ENCODE assay signal across 8 cellular contexts in genomic region chr21:41766883-41767605, GRCh38. TPM values are rescaled to one million over a fixed set of nuclear protein-coding genes. Genes with fewer than 3 reads are reported as not detected.
A peak's percentile ranks its signal among the peaks of the same experiment; 100 is the strongest.
DNase-seq lines count a peak whose midpoint lies in the region; ATAC-seq and TF ChIP-seq lines count a peak whose summit lies in the region.

RIPK4 (minus strand) TSS chr21:41767052; CDS start chr21:41767041, 11 bp downstream.

- H3K36me3 ChIP-seq in endocrine pancreas (ENCODE audit: control insufficient read depth, insufficient read depth, low read length) (no peaks in the 10 kb centered on the region), stomach (no peaks in the 10 kb centered on the region)

- intact Hi-C loops in stomach (cut with DNase I; ENCODE audit: low total_unique reads), result no loop called here

- TF ChIP-seq POLR2A in GM18951 (IDR thresholded peaks at IDR 0.05; ENCODE audit: extremely low read depth, insufficient read depth, insufficient read length), result peak; percentile 39
- TF ChIP-seq POLR2A in stomach (IDR thresholded peaks at IDR 0.05), result peak in 1 of 4 donors; percentile 84

- H3K27me3 ChIP-seq in endocrine pancreas (ENCODE audit: control insufficient read depth, insufficient read depth, low read length) (no peaks in the 10 kb centered on the region), stomach (peaks cover 7 to 100% (median 36%) of the 10 kb centered on the region in 3 donors)

- H3K9me3 ChIP-seq in endocrine pancreas (ENCODE audit: control insufficient read depth, low read length) (no peaks in the 10 kb centered on the region), stomach (no peaks in the 10 kb centered on the region)

- 1 to 5% (median 2%) methylated on average over 22 to 53 of the region's 53 CpGs for WGBS in stomach, 5 donors

- peaks cover 17 to 82% (median 54%) of the 10 kb centered on the region in 5 donors for H3K27me3 Mint-ChIP-seq in naive thymus-derived CD8-positive, alpha-beta T cell

- TF ChIP-seq EP300 in stomach (IDR thresholded peaks at IDR 0.05), result no peak

- H3K27ac Mint-ChIP-seq in naive thymus-derived CD8-positive, alpha-beta T cell, result peak within 1 kb of the TSS in 6 of 10 donors; percentile 4 to 90 (median 50)

- peak within 1 kb of the TSS; percentile 62 for H3K4me3 ChIP-seq in endocrine pancreas (ENCODE audit: control insufficient read depth, insufficient read depth, low read length)
- peak within 1 kb of the TSS; percentile 51 to 65 (median 53) for H3K4me3 ChIP-seq in stomach

- peak within 1 kb of the TSS; percentile 90 to 97 (median 92) for H3K27ac ChIP-seq in stomach

- peak; percentile 71 to 76 for ATAC-seq in naive thymus-derived CD8-positive, alpha-beta T cell
- no peak for ATAC-seq in HG02852 (IDR thresholded peaks at IDR 0.05; ENCODE audit: unreplicated experiment)

- H3K9ac ChIP-seq in endocrine pancreas (ENCODE audit: control insufficient read depth, insufficient read depth, low read length), result peak within 1 kb of the TSS; percentile 78

- H3K4me1 ChIP-seq in endocrine pancreas (ENCODE audit: control insufficient read depth, insufficient read depth, low read length) (peaks cover 5% of the 10 kb centered on the region), stomach (peaks cover 38 to 63% (median 53%) of the 10 kb centered on the region in 4 donors)

- peaks cover 0 to 4% (median 0%) of the 10 kb centered on the region in 9 donors for H3K9me3 Mint-ChIP-seq in naive thymus-derived CD8-positive, alpha-beta T cell

- POLR2A ChIA-PET in naive thymus-derived CD8-positive, alpha-beta T cell (lab: Charles Lee), result no interaction called here

- H3K4me1 Mint-ChIP-seq in naive thymus-derived CD8-positive, alpha-beta T cell, result peaks cover 18 to 44% (median 34%) of the 10 kb centered on the region in 4 donors

- in situ Hi-C loops in GM18951 (cut with MboI; ENCODE audit: low sequenced_read_pairs, unreplicated experiment), result no loop called here

- peak within 1 kb of the TSS; percentile 75 to 92 (median 86) for H3K4me3 Mint-ChIP-seq in naive thymus-derived CD8-positive, alpha-beta T cell

- no peak for TF ChIP-seq CTCF in stomach (IDR thresholded peaks at IDR 0.05)

- DNase-seq in NCI-H2029 treated with DMSO at 0.1 percent for 48 hours (lab: John Stamatoyannopoulos, UW) (peak; percentile 73), stomach (peak; percentile 92), CD1c-positive myeloid dendritic cell (ENCODE audit: extremely low spot score) (no peak)
- DNase-seq in activated CD4-positive, alpha-beta T cell treated with anti-CD3 and anti-CD28 coated beads, Interleukin-2, amount 50 U/mL, for 4 hours, result peak; percentile 55 to 59
- peak; percentile 27 to 84 (median 57) for DNase-seq in naive thymus-derived CD8-positive, alpha-beta T cell

- H3K36me3 Mint-ChIP-seq in naive thymus-derived CD8-positive, alpha-beta T cell, result no peaks in the 10 kb centered on the region

RNA-seq across cellular contexts. Expression of gene RIPK4, which starts in this region (rescaled TPM):
- 1 to 10 TPM; 1.0 to 1.1 TPM for total RNA-seq in naive thymus-derived CD8-positive, alpha-beta T cell
- polyA plus RNA-seq in naive thymus-derived CD8-positive, alpha-beta T cell, result under 1 TPM in 1 of 3 donors, not detected in 2; 0.26 TPM
- total RNA-seq in stomach, result 10 to 100 TPM in 4 of 5 donors, 1 to 10 TPM in 1; 9.0 to 36.2 (median 13.2) TPM
- polyA plus RNA-seq in stomach, result 10 to 100 TPM in 2 of 3 donors, 1 to 10 TPM in 1; 8.7 to 37.6 (median 29.2) TPM

Comparison
In these comparisons a context has a peak if more than half of its experiments do, and no peak if none do; other contexts are left out.
1. RNA of gene RIPK4 (total RNA-seq): 9.0 to 36.2 TPM in stomach; 1.0 to 1.1 TPM in naive thymus-derived CD8-positive, alpha-beta T cell; every median in the first group is over 4 times any median in the second.
2. RNA of gene RIPK4 (polyA plus RNA-seq): 8.7 to 37.6 TPM in stomach; 0.26 TPM in naive thymus-derived CD8-positive, alpha-beta T cell; every median in the first group is over 4 times any median in the second.